In the genomic region with DNA sequence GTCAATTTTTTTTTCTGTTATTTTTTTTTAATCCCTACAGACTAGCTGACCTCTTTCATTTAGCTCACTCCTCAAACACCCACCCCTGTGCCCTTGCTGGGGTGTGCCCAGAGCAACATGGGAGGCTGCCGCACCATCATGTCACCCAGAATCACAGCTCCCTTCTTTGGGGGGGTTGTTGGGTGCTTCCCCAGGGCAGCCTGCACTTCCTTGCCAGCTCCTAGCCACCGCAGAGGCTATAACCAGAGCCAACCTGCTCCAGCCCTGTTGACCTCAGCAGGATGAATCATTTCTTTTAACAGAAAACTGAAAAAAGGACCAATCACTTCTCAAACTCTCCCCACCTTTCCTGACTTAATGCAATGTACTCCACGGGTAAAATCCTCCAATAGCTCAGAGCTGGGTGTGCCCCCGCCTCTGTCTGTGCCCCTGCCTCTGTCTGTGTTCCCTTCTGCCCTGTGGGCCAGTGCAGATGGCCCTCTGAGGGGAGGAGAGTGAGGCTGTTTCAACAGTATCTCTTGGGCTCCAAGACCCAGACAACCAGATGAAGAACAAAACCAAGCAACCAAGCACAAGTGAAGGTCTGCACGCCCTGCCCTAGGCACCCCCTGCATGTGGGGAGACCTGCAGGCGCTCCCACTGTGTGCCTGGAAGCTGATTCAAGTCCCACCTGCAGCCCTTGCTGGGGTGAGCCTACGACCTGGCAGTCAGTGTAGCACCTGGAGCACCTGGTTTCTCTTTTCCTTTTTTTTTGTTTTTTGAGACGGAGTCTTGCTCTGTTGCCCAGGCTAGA, we compare ENCODE assay signal across 12 cellular contexts.
A peak's percentile ranks its signal among the peaks of the same experiment; 100 is the strongest.
DNase-seq lines count a peak whose midpoint lies in the region; ATAC-seq and TF ChIP-seq lines count a peak whose summit lies in the region.
"Had no signal": no experiment of that assay in that cellular context is flagged by ENCODE, and none has a peak within 500 bp of the region (broad histone marks: within the 10 kb centered on the region; RNA-seq: fewer than 3 reads in every experiment).

No MANE protein-coding gene starts in this region.

- no peak overlapping the region for H3K9ac ChIP-seq in MM.1S (ENCODE audit: low read length)

- H3K79me2 ChIP-seq in MM.1S (ENCODE audit: low read length): peaks cover 55% of the 10 kb centered on the region

- H3K4me2 ChIP-seq in MM.1S (ENCODE audit: low read depth, low read length): no peak overlapping the region

- intact Hi-C loops in sciatic nerve (cut with DNase I): no loop called here

- no peaks in the 10 kb centered on the region for H3K36me3 ChIP-seq in MM.1S (replicated peaks; ENCODE audit: insufficient read depth, low read length)

- H4K20me1 ChIP-seq in MM.1S (ENCODE audit: insufficient read depth, low read length): no peaks in the 10 kb centered on the region

- peaks cover 57% of the 10 kb centered on the region for H3K4me1 ChIP-seq in MM.1S (ENCODE audit: low read length)

- ATAC-seq in sciatic nerve: peak; percentile 38

- 0 out of 2 replicates have a peak overlapping the region, but pooled peaks have one; percentile 8 for H3K27ac ChIP-seq in MM.1S (ENCODE audit: low read length)

- no peaks in the 10 kb centered on the region for H3K9me2 ChIP-seq in MM.1S (replicated peaks; ENCODE audit: insufficient read depth, low read length)

- H3K9me3 ChIP-seq in MM.1S (replicated peaks; ENCODE audit: insufficient read depth, low read length): no peaks in the 10 kb centered on the region

- no peak overlapping the region for H2AFZ ChIP-seq in MM.1S (ENCODE audit: low read length)

- no peaks in the 10 kb centered on the region for H3K27me3 ChIP-seq in MM.1S (replicated peaks; ENCODE audit: insufficient read depth, low read length)

- DNase-seq in EH (ENCODE audit: low read depth) (peak; percentile 40), MM.1S (no peak), cardiac fibroblast (ENCODE audit: low read depth in 2 of 2) (peak; percentile 30 to 47), sciatic nerve (ENCODE audit: low spot score) (peak; percentile 54), SW 1271 (lab: John Stamatoyannopoulos, UW) (no peak), T-helper 9 cell (no peak), SHP77 (lab: John Stamatoyannopoulos, UW) (no peak)
- DNase-seq: activated T-cell treated with anti-CD3 and anti-CD28 coated beads for 4 hours, DND-41, hypothalamus, NCI-H526 treated with DMSO at 0.1 percent for 48 hours had no signal

- no peak for TF ChIP-seq CTCF in MM.1S (IDR thresholded peaks at IDR 0.05; ENCODE audit: low read length)
- TF ChIP-seq CTCF in cardiac fibroblast (IDR thresholded peaks at IDR 0.05; ENCODE audit: low read depth, low read length): no peak

- H3K4me3 ChIP-seq in MM.1S (ENCODE audit: low read length) (no peak overlapping the region), cardiac fibroblast (replicated peaks in 1 of 2; ENCODE audit: low read depth in 2 of 2, low read length in 2 of 2) (no peak overlapping the region)
- H3K4me3 ChIP-seq: skin epidermis had no signal

- peaks cover 35% of the 10 kb centered on the region for H3F3A ChIP-seq in MM.1S (ENCODE audit: insufficient read depth, low read length)

Comparison
In these comparisons a context has a peak if more than half of its experiments do, and no peak if none do; other contexts are left out.
1. DNase-seq: peak in EH (single experiment), cardiac fibroblast (2 of 2) and sciatic nerve (single experiment); none in MM.1S (single experiment), SW 1271 (0 of 2), T-helper 9 cell (single experiment) and SHP77 (0 of 2).